Comparison of ENCODE assay signal across 8 cellular contexts in genomic region chr5:1488882-1489680, GRCh38. TPM values are rescaled to one million over a fixed set of nuclear protein-coding genes. Genes with fewer than 3 reads are reported as not detected.
DNase-seq lines count a peak whose midpoint lies in the region; ATAC-seq and TF ChIP-seq lines count a peak whose summit lies in the region.

No MANE protein-coding gene starts in this region.

- CTCF ChIA-PET in CD8-positive, alpha-beta T cell (lab: Charles Lee): interaction anchor here (0.8 to 1.5 kb wide), 3 partner anchors 9 to 321 kb away, joined by 3 to 6 read pairs (median 3); no protein-coding TSS in a partner anchor

- peaks cover 76% of the 10 kb centered on the region for H3K36me3 Mint-ChIP-seq in CD8-positive, alpha-beta T cell
- peaks cover 38% of the 10 kb centered on the region for H3K36me3 Mint-ChIP-seq in activated T-cell treated with anti-CD3 and anti-CD28 coated beads, Interleukin-2, amount 50 U/mL, for 4 hours (ENCODE audit: insufficient read depth)

- H3K9me3 Mint-ChIP-seq in CD8-positive, alpha-beta T cell: no peaks in the 10 kb centered on the region
- no peaks in the 10 kb centered on the region for H3K9me3 Mint-ChIP-seq in activated T-cell treated with anti-CD3 and anti-CD28 coated beads, Interleukin-2, amount 50 U/mL, for 4 hours

- intact Hi-C loops in CD8-positive, alpha-beta T cell (cut with DNase I, micrococcal nuclease): loop anchor here in 1 of 2 experiments (2.0 kb wide), 1 partner anchor 48 kb away; no protein-coding TSS in a partner anchor
- intact Hi-C loops in lower leg skin (cut with DNase I; ENCODE audit: low total_unique reads): no loop called here

- H3K4me3 ChIP-seq in CD8-positive, alpha-beta T cell (ENCODE audit: low read depth, low read length): no peak overlapping the region
- H3K4me3 ChIP-seq in lower leg skin (ENCODE audit: low read depth, poor library complexity, severe bottlenecking): no peak overlapping the region

- H3K4me1 ChIP-seq in CD8-positive, alpha-beta T cell (ENCODE audit: insufficient read depth, low read length): peaks cover 24% of the 10 kb centered on the region

- H3K36me3 ChIP-seq in CD8-positive, alpha-beta T cell (ENCODE audit: insufficient read depth, low read length): peaks cover 15% of the 10 kb centered on the region

- peak; percentile 76 for ATAC-seq in CD8-positive, alpha-beta T cell
- ATAC-seq in GM19328 (IDR thresholded peaks at IDR 0.05; ENCODE audit: unreplicated experiment) (peak; percentile 56), HG03342 (IDR thresholded peaks at IDR 0.05; ENCODE audit: unreplicated experiment) (peak; percentile 39), omental fat pad (ENCODE audit: low FRiP score) (peak; percentile 69)
- ATAC-seq in activated T-cell treated with anti-CD3 and anti-CD28 coated beads, Interleukin-2, amount 50 U/mL, for 4 hours: peak; percentile 87 to 89

- H3K27me3 Mint-ChIP-seq in CD8-positive, alpha-beta T cell (ENCODE audit: low read depth): no peaks in the 10 kb centered on the region
- no peaks in the 10 kb centered on the region for H3K27me3 Mint-ChIP-seq in activated T-cell treated with anti-CD3 and anti-CD28 coated beads, Interleukin-2, amount 50 U/mL, for 4 hours (ENCODE audit: low read depth)

- H3K9me3 ChIP-seq in CD8-positive, alpha-beta T cell (ENCODE audit: low read length): no peaks in the 10 kb centered on the region

- no peak overlapping the region for H3K4me3 Mint-ChIP-seq in CD8-positive, alpha-beta T cell
- no peak overlapping the region for H3K4me3 Mint-ChIP-seq in activated T-cell treated with anti-CD3 and anti-CD28 coated beads, Interleukin-2, amount 50 U/mL, for 4 hours

- peak overlapping the region; percentile 57 for H3K27ac Mint-ChIP-seq in CD8-positive, alpha-beta T cell

- WGBS in lower leg skin, 2 donors: 69 to 78% methylated on average over 10 to 14 of the region's 14 CpGs

- TF ChIP-seq CTCF in CD8-positive, alpha-beta T cell (IDR thresholded peaks at IDR 0.05): no peak
- TF ChIP-seq CTCF in omental fat pad (IDR thresholded peaks at IDR 0.05) (no peak), lower leg skin (IDR thresholded peaks at IDR 0.05) (no peak)

- no peak overlapping the region for H3K27ac ChIP-seq in CD8-positive, alpha-beta T cell (ENCODE audit: low read depth, low read length)

- TF ChIP-seq POLR2A in lower leg skin (IDR thresholded peaks at IDR 0.05): no peak

- H3K27me3 ChIP-seq in CD8-positive, alpha-beta T cell (ENCODE audit: insufficient read depth, low read length): no peaks in the 10 kb centered on the region

- DNase-seq in CD8-positive, alpha-beta T cell: peak in 3 of 7 experiments; percentile 24 to 48 (median 27)
- no peak for DNase-seq in activated T-cell treated with anti-CD3 and anti-CD28 coated beads, Interleukin-2, amount 50 U/mL, for 4 hours
- DNase-seq in omental fat pad (ENCODE audit: low spot score): no peak
- DNase-seq in COLO668 (lab: John Stamatoyannopoulos, UW; ENCODE audit: unreplicated experiment): no peak
- DNase-seq in NCI-H1105 (lab: John Stamatoyannopoulos, UW): no peak
- DNase-seq in lower leg skin (ENCODE audit: low spot score in 2 of 2): no peak

- H3K4me1 Mint-ChIP-seq in CD8-positive, alpha-beta T cell (ENCODE audit: low read depth): peaks cover 16% of the 10 kb centered on the region
- H3K4me1 Mint-ChIP-seq in activated T-cell treated with anti-CD3 and anti-CD28 coated beads, Interleukin-2, amount 50 U/mL, for 4 hours (ENCODE audit: low read depth): peaks cover 19% of the 10 kb centered on the region

- POLR2A ChIA-PET in CD8-positive, alpha-beta T cell (lab: Charles Lee): interaction anchor here (0.6 kb wide), 1 partner anchor 146 kb away, joined by 3 read pairs; no protein-coding TSS in a partner anchor

RNA-seq across cellular contexts. Expression of gene LPCAT1, which starts 34.7 kb away (rescaled TPM):
- total RNA-seq in CD8-positive, alpha-beta T cell: 10 to 100 TPM; 28.8 to 29.1 TPM
- 10 to 100 TPM; 60.6 to 76.8 (median 65.7) TPM for total RNA-seq in activated T-cell treated with anti-CD3 and anti-CD28 coated beads, Interleukin-2, amount 50 U/mL, for 4 hours
- total RNA-seq in omental fat pad (10 to 100 TPM; 22.3 to 37.1 (median 34.5) TPM), lower leg skin (10 to 100 TPM; 10.4 to 13.2 (median 12.3) TPM)

RNA-seq across cellular contexts. Expression of gene SLC6A3, which starts 43.8 kb away (rescaled TPM):
- total RNA-seq in CD8-positive, alpha-beta T cell: not detected
- not detected for total RNA-seq in activated T-cell treated with anti-CD3 and anti-CD28 coated beads, Interleukin-2, amount 50 U/mL, for 4 hours
- total RNA-seq in omental fat pad (1 to 10 TPM in 1 of 4 donors, under 1 TPM in 3; 0.32 to 1.2 (median 0.55) TPM), lower leg skin (not detected)
